3 cellular contexts compared by ENCODE assay signal in genomic region chr7:21902240-21902639, GRCh38.
TF ChIP-seq lines count a peak whose summit lies in the region.

No MANE protein-coding gene starts in this region.

TF ChIP-seq in SK-N-SH treated with all-trans-retinoic acid at 6 μM for 48 hours, 23 proteins besides CTCF, POLR2A, EP300 and RAD21 (continued from another document):
- TF ChIP-seq CREB5 (CRISPR knock-in tag; IDR thresholded peaks at IDR 0.05; ENCODE audit: low read depth) (no peak), POU6F1 (CRISPR knock-in tag; IDR thresholded peaks at IDR 0.05; ENCODE audit: borderline replicate concordance, low read depth) (no peak), ZC3H10 (CRISPR knock-in tag; IDR thresholded peaks at IDR 0.05) (no peak)

TF ChIP-seq in SK-N-SH, 30 proteins besides CTCF, POLR2A, EP300 and RAD21 (continued from another document):
- TF ChIP-seq IRF3 (IDR thresholded peaks at IDR 0.05; ENCODE audit: low read depth, low read length) (no peak), POLR2AphosphoS5 (IDR thresholded peaks at IDR 0.05; ENCODE audit: low read depth, low read length) (no peak), MEF2A (IDR thresholded peaks at IDR 0.05; ENCODE audit: borderline replicate concordance, low read depth) (no peak)

TF ChIP-seq in WTC11, 78 proteins besides CTCF, POLR2A, EP300 and RAD21 (continued from another document):
- TF ChIP-seq ZNF425 (CRISPR knock-in tag; conservative IDR thresholded peaks at IDR 0.05) (no peak), OVOL2 (CRISPR knock-in tag; IDR thresholded peaks at IDR 0.05; ENCODE audit: borderline replicate concordance) (no peak), USF2 (CRISPR knock-in tag; IDR thresholded peaks at IDR 0.05) (no peak), ZNF512 (CRISPR knock-in tag; IDR thresholded peaks at IDR 0.05; ENCODE audit: borderline replicate concordance) (no peak), STAT6 (CRISPR knock-in tag; conservative IDR thresholded peaks at IDR 0.05; ENCODE audit: low read depth) (no peak), KAT7 (CRISPR knock-in tag; IDR thresholded peaks at IDR 0.05; ENCODE audit: borderline replicate concordance) (no peak)
